ENCODE assay signal across 1 cellular context in the genomic region with DNA sequence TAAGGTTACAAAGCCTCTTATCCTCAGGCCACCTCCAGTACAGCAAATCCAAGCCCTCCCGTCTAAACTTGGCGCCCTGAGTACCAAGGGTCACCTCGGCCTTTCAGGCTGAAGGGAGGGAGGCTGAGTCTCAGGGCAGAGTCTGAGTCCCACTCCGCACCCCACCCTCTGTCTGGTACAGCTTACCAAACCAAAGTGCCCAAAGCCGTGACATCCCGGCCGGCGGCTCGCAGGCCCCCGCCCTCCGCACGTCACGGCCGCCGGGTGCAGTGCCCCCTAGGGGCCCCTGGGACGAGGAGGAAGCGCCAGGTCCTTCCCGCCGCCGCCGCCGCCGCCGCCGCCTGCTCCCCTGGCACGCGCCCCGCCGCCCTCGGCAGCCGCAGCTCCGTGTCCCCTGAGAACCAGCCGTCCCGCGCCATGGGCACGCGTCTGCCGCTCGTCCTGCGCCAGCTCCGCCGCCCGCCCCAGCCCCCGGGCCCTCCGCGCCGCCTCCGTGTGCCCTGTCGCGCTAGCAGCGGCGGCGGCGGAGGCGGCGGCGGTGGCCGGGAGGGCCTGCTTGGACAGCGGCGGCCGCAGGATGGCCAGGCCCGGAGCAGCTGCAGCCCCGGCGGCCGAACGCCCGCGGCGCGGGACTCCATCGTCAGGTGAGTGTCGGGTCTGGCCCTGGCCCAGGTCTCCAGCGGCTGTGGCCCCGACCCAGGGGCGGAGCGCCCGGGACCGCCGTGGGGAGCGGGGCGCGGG.
TF ChIP-seq lines count a peak whose summit lies in the region.

A gene (plus strand): TSS at position 297 of the 741 bp plus-strand sequence. CDS start 121 bp downstream, at position 418.

TF ChIP-seq in HEK293, 187 proteins besides CTCF, POLR2A, EP300 and RAD21 (continued from another document):
- TF ChIP-seq, protein P1, sequence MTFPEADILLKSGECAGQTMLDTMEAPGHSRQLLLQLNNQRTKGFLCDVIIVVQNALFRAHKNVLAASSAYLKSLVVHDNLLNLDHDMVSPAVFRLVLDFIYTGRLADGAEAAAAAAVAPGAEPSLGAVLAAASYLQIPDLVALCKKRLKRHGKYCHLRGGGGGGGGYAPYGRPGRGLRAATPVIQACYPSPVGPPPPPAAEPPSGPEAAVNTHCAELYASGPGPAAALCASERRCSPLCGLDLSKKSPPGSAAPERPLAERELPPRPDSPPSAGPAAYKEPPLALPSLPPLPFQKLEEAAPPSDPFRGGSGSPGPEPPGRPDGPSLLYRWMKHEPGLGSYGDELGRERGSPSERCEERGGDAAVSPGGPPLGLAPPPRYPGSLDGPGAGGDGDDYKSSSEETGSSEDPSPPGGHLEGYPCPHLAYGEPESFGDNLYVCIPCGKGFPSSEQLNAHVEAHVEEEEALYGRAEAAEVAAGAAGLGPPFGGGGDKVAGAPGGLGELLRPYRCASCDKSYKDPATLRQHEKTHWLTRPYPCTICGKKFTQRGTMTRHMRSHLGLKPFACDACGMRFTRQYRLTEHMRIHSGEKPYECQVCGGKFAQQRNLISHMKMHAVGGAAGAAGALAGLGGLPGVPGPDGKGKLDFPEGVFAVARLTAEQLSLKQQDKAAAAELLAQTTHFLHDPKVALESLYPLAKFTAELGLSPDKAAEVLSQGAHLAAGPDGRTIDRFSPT (tag by site-specific recombination; IDR thresholded peaks at IDR 0.05): peak; percentile 64
- TF ChIP-seq KLF16 (tag by site-specific recombination; IDR thresholded peaks at IDR 0.05) (no peak), ZNF423 (tag by site-specific recombination; IDR thresholded peaks at IDR 0.05) (no peak; the same call in 1 of the 2 replicates), PRDM1 (tag by site-specific recombination; IDR thresholded peaks at IDR 0.05) (no peak), ZBTB21 (tag by site-specific recombination; IDR thresholded peaks at IDR 0.05) (no peak), ZNF701 (tag by site-specific recombination; IDR thresholded peaks at IDR 0.05) (no peak), ZNF350 (tag by site-specific recombination; IDR thresholded peaks at IDR 0.05) (no peak), ZNF549 (tag by site-specific recombination; IDR thresholded peaks at IDR 0.05) (no peak), ZNF501 (tag by site-specific recombination; IDR thresholded peaks at IDR 0.05) (peak; percentile 25; the same call in 1 of the 2 replicates), ZNF670 (tag by site-specific recombination; IDR thresholded peaks at IDR 0.05; ENCODE audit: low read depth) (no peak), ZBTB17 (tag by site-specific recombination; IDR thresholded peaks at IDR 0.05) (no peak), ZFP69B (tag by site-specific recombination; IDR thresholded peaks at IDR 0.05) (no peak), SP7 (tag by site-specific recombination; IDR thresholded peaks at IDR 0.05) (peak; percentile 47), ZNF621 (tag by site-specific recombination; IDR thresholded peaks at IDR 0.05) (no peak), ZNF140 (tag by site-specific recombination; IDR thresholded peaks at IDR 0.05) (no peak), SCRT1 (tag by site-specific recombination; IDR thresholded peaks at IDR 0.05; ENCODE audit: borderline replicate concordance) (no peak), ZNF341 (tag by site-specific recombination; IDR thresholded peaks at IDR 0.05; ENCODE audit: low read depth) (no peak; the same call in 1 of the 2 replicates)
- TF ChIP-seq, protein P2, sequence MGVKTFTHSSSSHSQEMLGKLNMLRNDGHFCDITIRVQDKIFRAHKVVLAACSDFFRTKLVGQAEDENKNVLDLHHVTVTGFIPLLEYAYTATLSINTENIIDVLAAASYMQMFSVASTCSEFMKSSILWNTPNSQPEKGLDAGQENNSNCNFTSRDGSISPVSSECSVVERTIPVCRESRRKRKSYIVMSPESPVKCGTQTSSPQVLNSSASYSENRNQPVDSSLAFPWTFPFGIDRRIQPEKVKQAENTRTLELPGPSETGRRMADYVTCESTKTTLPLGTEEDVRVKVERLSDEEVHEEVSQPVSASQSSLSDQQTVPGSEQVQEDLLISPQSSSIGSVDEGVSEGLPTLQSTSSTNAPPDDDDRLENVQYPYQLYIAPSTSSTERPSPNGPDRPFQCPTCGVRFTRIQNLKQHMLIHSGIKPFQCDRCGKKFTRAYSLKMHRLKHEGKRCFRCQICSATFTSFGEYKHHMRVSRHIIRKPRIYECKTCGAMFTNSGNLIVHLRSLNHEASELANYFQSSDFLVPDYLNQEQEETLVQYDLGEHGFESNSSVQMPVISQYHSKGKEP (tag by site-specific recombination; IDR thresholded peaks at IDR 0.05): 0 out of 2 replicates have a peak, but pooled peaks have one; percentile 11
- TF ChIP-seq, protein P3, sequence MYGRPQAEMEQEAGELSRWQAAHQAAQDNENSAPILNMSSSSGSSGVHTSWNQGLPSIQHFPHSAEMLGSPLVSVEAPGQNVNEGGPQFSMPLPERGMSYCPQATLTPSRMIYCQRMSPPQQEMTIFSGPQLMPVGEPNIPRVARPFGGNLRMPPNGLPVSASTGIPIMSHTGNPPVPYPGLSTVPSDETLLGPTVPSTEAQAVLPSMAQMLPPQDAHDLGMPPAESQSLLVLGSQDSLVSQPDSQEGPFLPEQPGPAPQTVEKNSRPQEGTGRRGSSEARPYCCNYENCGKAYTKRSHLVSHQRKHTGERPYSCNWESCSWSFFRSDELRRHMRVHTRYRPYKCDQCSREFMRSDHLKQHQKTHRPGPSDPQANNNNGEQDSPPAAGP (tag by site-specific recombination; IDR thresholded peaks at IDR 0.05): peak; percentile 39; the same call in 1 of the 2 replicates
- TF ChIP-seq, protein P4, sequence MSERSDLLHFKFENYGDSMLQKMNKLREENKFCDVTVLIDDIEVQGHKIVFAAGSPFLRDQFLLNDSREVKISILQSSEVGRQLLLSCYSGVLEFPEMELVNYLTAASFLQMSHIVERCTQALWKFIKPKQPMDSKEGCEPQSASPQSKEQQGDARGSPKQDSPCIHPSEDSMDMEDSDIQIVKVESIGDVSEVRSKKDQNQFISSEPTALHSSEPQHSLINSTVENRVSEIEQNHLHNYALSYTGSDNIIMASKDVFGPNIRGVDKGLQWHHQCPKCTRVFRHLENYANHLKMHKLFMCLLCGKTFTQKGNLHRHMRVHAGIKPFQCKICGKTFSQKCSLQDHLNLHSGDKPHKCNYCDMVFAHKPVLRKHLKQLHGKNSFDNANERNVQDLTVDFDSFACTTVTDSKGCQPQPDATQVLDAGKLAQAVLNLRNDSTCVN (tag by site-specific recombination; optimal IDR thresholded peaks at IDR 0.05): no peak
- TF ChIP-seq, protein P5, sequence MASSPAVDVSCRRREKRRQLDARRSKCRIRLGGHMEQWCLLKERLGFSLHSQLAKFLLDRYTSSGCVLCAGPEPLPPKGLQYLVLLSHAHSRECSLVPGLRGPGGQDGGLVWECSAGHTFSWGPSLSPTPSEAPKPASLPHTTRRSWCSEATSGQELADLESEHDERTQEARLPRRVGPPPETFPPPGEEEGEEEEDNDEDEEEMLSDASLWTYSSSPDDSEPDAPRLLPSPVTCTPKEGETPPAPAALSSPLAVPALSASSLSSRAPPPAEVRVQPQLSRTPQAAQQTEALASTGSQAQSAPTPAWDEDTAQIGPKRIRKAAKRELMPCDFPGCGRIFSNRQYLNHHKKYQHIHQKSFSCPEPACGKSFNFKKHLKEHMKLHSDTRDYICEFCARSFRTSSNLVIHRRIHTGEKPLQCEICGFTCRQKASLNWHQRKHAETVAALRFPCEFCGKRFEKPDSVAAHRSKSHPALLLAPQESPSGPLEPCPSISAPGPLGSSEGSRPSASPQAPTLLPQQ (tag by site-specific recombination; IDR thresholded peaks at IDR 0.05): peak; percentile 37
- TF ChIP-seq, protein P6, sequence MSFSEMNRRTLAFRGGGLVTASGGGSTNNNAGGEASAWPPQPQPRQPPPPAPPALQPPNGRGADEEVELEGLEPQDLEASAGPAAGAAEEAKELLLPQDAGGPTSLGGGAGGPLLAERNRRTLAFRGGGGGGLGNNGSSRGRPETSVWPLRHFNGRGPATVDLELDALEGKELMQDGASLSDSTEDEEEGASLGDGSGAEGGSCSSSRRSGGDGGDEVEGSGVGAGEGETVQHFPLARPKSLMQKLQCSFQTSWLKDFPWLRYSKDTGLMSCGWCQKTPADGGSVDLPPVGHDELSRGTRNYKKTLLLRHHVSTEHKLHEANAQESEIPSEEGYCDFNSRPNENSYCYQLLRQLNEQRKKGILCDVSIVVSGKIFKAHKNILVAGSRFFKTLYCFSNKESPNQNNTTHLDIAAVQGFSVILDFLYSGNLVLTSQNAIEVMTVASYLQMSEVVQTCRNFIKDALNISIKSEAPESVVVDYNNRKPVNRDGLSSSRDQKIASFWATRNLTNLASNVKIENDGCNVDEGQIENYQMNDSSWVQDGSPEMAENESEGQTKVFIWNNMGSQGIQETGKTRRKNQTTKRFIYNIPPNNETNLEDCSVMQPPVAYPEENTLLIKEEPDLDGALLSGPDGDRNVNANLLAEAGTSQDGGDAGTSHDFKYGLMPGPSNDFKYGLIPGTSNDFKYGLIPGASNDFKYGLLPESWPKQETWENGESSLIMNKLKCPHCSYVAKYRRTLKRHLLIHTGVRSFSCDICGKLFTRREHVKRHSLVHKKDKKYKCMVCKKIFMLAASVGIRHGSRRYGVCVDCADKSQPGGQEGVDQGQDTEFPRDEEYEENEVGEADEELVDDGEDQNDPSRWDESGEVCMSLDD (tag by site-specific recombination; IDR thresholded peaks at IDR 0.05): 0 out of 2 replicates have a peak, but pooled peaks have one; percentile 40
- TF ChIP-seq, protein P7, sequence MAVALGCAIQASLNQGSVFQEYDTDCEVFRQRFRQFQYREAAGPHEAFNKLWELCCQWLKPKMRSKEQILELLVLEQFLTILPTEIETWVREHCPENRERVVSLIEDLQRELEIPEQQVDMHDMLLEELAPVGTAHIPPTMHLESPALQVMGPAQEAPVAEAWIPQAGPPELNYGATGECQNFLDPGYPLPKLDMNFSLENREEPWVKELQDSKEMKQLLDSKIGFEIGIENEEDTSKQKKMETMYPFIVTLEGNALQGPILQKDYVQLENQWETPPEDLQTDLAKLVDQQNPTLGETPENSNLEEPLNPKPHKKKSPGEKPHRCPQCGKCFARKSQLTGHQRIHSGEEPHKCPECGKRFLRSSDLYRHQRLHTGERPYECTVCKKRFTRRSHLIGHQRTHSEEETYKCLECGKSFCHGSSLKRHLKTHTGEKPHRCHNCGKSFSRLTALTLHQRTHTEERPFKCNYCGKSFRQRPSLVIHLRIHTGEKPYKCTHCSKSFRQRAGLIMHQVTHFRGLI (tag by site-specific recombination; IDR thresholded peaks at IDR 0.05): no peak
